ENCODE assay signal across 29 cellular contexts in the genomic region with DNA sequence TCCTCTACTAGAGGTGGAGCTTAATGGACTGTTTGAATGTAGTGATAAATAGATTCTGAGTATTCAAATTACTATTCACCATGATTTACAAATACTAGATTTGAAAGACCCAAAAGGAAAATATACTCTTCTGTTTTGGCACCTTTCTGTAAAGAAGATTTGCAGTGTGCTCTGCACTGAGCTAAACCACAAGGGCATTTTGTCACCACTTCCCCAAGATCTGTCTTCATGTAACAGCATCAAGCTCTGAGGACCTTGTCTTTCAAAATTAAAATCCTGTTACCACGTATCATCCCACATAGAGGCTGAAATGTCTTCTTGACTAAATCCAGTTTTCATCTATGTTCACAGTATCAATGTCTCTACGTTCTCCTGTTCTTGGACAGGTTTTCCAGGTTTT. TPM values are rescaled to one million over a fixed set of nuclear protein-coding genes. Genes with fewer than 3 reads are reported as not detected.
"Had no signal": no experiment of that assay in that cellular context is flagged by ENCODE, and none has a peak within 500 bp of the region (broad histone marks: within the 10 kb centered on the region; RNA-seq: fewer than 3 reads in every experiment).

No MANE protein-coding gene starts in this region.

- H3K9me3 ChIP-seq: heart left ventricle, right atrium auricular region, sigmoid colon, stomach, thoracic aorta, transverse colon had no signal

- H3K27ac ChIP-seq: dorsolateral prefrontal cortex, heart left ventricle, right atrium auricular region, sigmoid colon, skin epidermis, stomach, thoracic aorta, transverse colon had no signal

- FAIRE-seq: islet of Langerhans had no signal

- DNase-seq: cortex of kidney; dorsolateral prefrontal cortex; effector CD8-positive, alpha-beta T cell; foreskin melanocyte; heart left ventricle; hippocampal formation; kidney glomerular epithelial cell; naive thymus-derived CD4-positive, alpha-beta T cell; nephron progenitor cell; posterior cingulate gyrus; sigmoid colon; stimulated activated CD4-positive, alpha-beta T cell treated with anti-CD3 and anti-CD28 coated beads, Interleukin-2, amount 100 ng/mL, for 24 hours; stimulated activated CD4-positive, alpha-beta T cell treated with anti-CD3 and anti-CD28 coated beads, Interleukin-4, amount 100 ng/mL, for 4 hours; stimulated activated naive B cell treated with anti-CD40 and anti-IgM and Interleukin-4, amounts not matched to agents 10 μg/mL and 1 μg/mL and 100 μg/mL, for 72 hours; stomach; substantia nigra; transverse colon had no signal

- H3K4me3 ChIP-seq: dorsolateral prefrontal cortex, heart left ventricle, right atrium auricular region, sigmoid colon, skin epidermis, stomach, thoracic aorta, transverse colon had no signal

- ATAC-seq: heart left ventricle; naive thymus-derived CD4-positive, alpha-beta T cell; stimulated activated naive B cell treated with anti-CD40 and anti-IgM and Interleukin-4, amounts not matched to agents 10 μg/mL and 1 μg/mL and 100 μg/mL, for 72 hours had no signal

- H3K4me1 ChIP-seq: heart left ventricle, right atrium auricular region, sigmoid colon, stomach, transverse colon had no signal

- H3K36me3 ChIP-seq: heart left ventricle, right atrium auricular region, sigmoid colon, stomach, thoracic aorta, transverse colon had no signal

- H3K27me3 ChIP-seq: dorsolateral prefrontal cortex, heart left ventricle, right atrium auricular region, sigmoid colon, stomach, transverse colon had no signal

RNA-seq across cellular contexts. Expression of a gene that starts 3.3 kb away (rescaled TPM):
- total RNA-seq: dorsolateral prefrontal cortex; glomerular endothelial cell; heart left ventricle; liver; lung microvascular endothelial cell; mesenteric fat pad; mononuclear cell; naive thymus-derived CD4-positive, alpha-beta T cell; osteocyte; right atrium auricular region; sigmoid colon; stomach; thoracic aorta; transverse colon; urinary bladder had no signal
- polyA plus RNA-seq: esophagus; heart left ventricle; liver; naive thymus-derived CD4-positive, alpha-beta T cell; sigmoid colon; stomach; urinary bladder had no signal

RNA-seq across cellular contexts. Expression of a gene that starts 46.2 kb away (rescaled TPM):
- total RNA-seq: glomerular endothelial cell; lung microvascular endothelial cell; mesenteric fat pad; mononuclear cell; naive thymus-derived CD4-positive, alpha-beta T cell; osteocyte; right atrium auricular region; sigmoid colon; thoracic aorta; transverse colon had no signal
- polyA plus RNA-seq: naive thymus-derived CD4-positive, alpha-beta T cell had no signal
